In the genomic region with DNA sequence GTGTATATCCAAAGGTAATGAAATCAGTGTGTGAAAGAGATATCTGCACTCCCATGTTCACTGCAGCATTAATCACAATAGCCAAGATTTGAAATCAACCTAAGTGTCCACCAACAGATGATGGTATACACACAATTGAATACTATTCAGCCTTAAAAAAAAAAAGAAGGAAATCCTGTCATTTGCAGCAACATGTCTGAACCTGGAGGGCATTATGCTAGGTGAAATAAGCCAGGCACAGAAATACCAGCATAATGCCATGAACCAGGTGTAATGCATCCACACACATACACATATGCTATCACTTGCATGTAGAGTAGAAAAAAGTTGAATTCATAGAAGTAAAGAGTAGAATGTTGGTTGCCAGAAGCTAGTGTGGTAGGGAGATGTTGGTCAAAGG, we compare ENCODE assay signal across 8 cellular contexts. TPM values are rescaled to one million over a fixed set of nuclear protein-coding genes. Genes with fewer than 3 reads are reported as not detected.
"Had no signal": no experiment of that assay in that cellular context is flagged by ENCODE, and none has a peak within 500 bp of the region (broad histone marks: within the 10 kb centered on the region; RNA-seq: fewer than 3 reads in every experiment).

No MANE protein-coding gene starts in this region.

- H3K27ac ChIP-seq: HL-60 had no signal

- DNase-seq: IMR-90, KBM-7, KG1 had no signal

- FAIRE-seq: HepG2, HTR-8/SVneo, K562 had no signal

- H3K4me3 ChIP-seq: K562 had no signal

- ATAC-seq: HepG2, K562 had no signal

- H3K4me3 Mint-ChIP-seq: IgD-negative memory B cell had no signal

RNA-seq across cellular contexts. Expression of gene NR1I2, which starts 18.4 kb away (rescaled TPM):
- total RNA-seq: IMR-90, K562 had no signal
- polyA plus RNA-seq: IMR-90, K562 had no signal
